21 cellular contexts compared by ENCODE assay signal in the genomic region with DNA sequence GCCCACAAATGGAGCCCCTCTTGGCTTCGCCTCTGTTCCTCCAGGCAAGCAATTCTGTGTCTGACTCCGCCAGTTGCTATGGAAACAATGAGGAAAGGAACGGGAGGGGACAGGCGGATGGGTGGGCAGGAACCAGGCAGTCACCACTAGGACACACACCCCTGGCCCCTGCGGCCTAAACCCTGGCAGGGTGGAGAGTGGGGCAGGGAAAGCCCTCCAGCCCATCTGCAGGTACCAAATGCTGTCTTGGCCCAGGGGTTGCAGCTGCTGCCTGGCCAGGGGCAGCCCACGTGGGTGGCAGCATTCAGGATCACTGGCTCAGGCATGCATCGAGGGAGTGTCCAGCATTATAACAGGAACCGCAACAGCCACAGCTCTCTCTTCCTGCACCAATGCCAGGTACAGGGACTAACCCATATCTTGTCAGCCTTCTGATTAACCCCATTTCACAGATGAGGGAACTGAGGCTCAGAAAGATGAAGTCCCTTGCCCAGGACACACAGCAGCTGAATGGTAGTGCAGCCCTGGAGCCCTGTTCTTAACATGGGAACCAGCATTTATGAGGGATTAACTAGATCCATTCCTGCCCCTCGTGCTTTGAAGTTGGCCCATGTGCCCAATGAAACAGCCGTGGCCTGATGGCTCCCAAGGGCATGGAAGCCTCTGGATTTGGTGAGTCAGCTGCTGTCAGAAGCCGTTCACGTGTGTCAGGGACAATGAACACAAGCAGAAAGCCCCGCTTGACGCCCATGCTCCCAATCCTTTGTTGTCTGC.
A peak's percentile ranks its signal among the peaks of the same experiment; 100 is the strongest.
DNase-seq lines count a peak whose midpoint lies in the region; ATAC-seq, FAIRE-seq and TF ChIP-seq lines count a peak whose summit lies in the region.
"Had no signal": no experiment of that assay in that cellular context is flagged by ENCODE, and none has a peak within 500 bp of the region (broad histone marks: within the 10 kb centered on the region; RNA-seq: fewer than 3 reads in every experiment).

No MANE protein-coding gene starts in this region.

- WGBS in heart left ventricle, 4 donors, result 64 to 71% (median 67%) methylated on average over 12 to 14 of the region's 14 CpGs
- WGBS in spleen, 5 donors, result 59 to 78% (median 68%) methylated on average over 14 of the region's 14 CpGs
- 73% methylated on average over 14 of the region's 14 CpGs for WGBS in mesenchymal stem cell

- no peak overlapping the region for H3K18ac ChIP-seq in mesenchymal stem cell (ENCODE audit: low read depth in 1 of 2, low read length in 2 of 2)

- ATAC-seq in heart left ventricle (peak in 1 of 4 donors; percentile 28), left cardiac atrium (no peak)
- ATAC-seq: activated naive CD8-positive, alpha-beta T cell treated with anti-CD3 and anti-CD28 coated beads, Interleukin-2, amount 50 U/mL, for 24 hours; mucosa of descending colon; sciatic nerve had no signal

- no peak for FAIRE-seq in HTR-8/SVneo (lab: Jason Lieb, UNC)

- no peak overlapping the region for H2BK120ac ChIP-seq in mesenchymal stem cell (ENCODE audit: low read depth, low read length)

- no peaks in the 10 kb centered on the region for H3K36me3 Mint-ChIP-seq in HFFc6 (ENCODE audit: low read depth)

- H3K14ac ChIP-seq in mesenchymal stem cell (ENCODE audit: low read length in 2 of 2), result peak overlapping the region in 1 of 2 experiments; percentile 64

- H2BK12ac ChIP-seq in mesenchymal stem cell (ENCODE audit: low read length in 2 of 2), result peak overlapping the region in 1 of 2 experiments; percentile 76

- no peak overlapping the region for H2AFZ ChIP-seq in mesenchymal stem cell (ENCODE audit: low read depth, low read length)

- H3K27me3 ChIP-seq in heart left ventricle, result no peaks in the 10 kb centered on the region
- H3K27me3 ChIP-seq in spleen (replicated peaks in 1 of 7), result no peaks in the 10 kb centered on the region
- peaks cover 5 to 27% of the 10 kb centered on the region in 2 experiments for H3K27me3 ChIP-seq in mesenchymal stem cell (ENCODE audit: control insufficient read depth in 1 of 2, insufficient read depth in 1 of 2, low read length in 2 of 2)
- H3K27me3 ChIP-seq: cardiac muscle cell, vagina had no signal

- H3K4me2 ChIP-seq in mesenchymal stem cell (ENCODE audit: low read length, poor library complexity, severe bottlenecking), result no peak overlapping the region

- peaks cover 13% of the 10 kb centered on the region for H3K4me1 Mint-ChIP-seq in HFFc6 (ENCODE audit: low read depth)

- TF ChIP-seq POLR2A in heart left ventricle (IDR thresholded peaks at IDR 0.05), result no peak
- TF ChIP-seq POLR2A in spleen (IDR thresholded peaks at IDR 0.05), result no peak

- no peak overlapping the region for H3K4ac ChIP-seq in mesenchymal stem cell (ENCODE audit: low read depth in 1 of 2, low read length in 2 of 2)

- H2AK5ac ChIP-seq in mesenchymal stem cell (ENCODE audit: low read length, severe bottlenecking), result no peak overlapping the region

- H4K8ac ChIP-seq in mesenchymal stem cell (ENCODE audit: low read length), result no peak overlapping the region

- DNase-seq in heart left ventricle (peak in 1 of 5 donors; percentile 21), left cardiac atrium (no peak), SK-N-DZ (ENCODE audit: low spot score) (peak; percentile 63), islet precursor cell (peak; percentile 57), spleen (peak; percentile 71), mesenchymal stem cell (no peak), HTR-8/SVneo (ENCODE audit: insufficient read length, low spot score) (no peak), HFFc6 (no peak)
- DNase-seq: activated CD8-positive, alpha-beta memory T cell treated with anti-CD3 and anti-CD28 coated beads for 24 hours; activated naive CD8-positive, alpha-beta T cell treated with anti-CD3 and anti-CD28 coated beads, Interleukin-2, amount 50 U/mL, for 24 hours; effector CD4-positive, alpha-beta T cell; NCI-H1436 treated with DMSO at 0.1 percent for 48 hours; NCI-H446 treated with DMSO at 0.1 percent for 48 hours; occipital lobe; SHP77 treated with DMSO at 0.1 percent for 48 hours; stimulated activated CD4-positive, alpha-beta T cell treated with anti-CD3 and anti-CD28 coated beads, Interleukin-1b, Interleukin-23, amount 100 ng/mL, for 48 hours had no signal

- H3K4me3 ChIP-seq in heart left ventricle (no peak overlapping the region), spleen (no peak overlapping the region), mesenchymal stem cell (ENCODE audit: insufficient read depth in 1 of 2, low read depth in 1 of 2, low read length in 2 of 2) (no peak overlapping the region)
- H3K4me3 ChIP-seq: cardiac muscle cell, mucosa of descending colon, vagina had no signal

- no peak overlapping the region for H3K23ac ChIP-seq in mesenchymal stem cell (ENCODE audit: low read length in 2 of 2)

- no peak overlapping the region for H2BK5ac ChIP-seq in mesenchymal stem cell (ENCODE audit: low read depth, low read length, poor library complexity, severe bottlenecking)

- no peak overlapping the region for H3K27ac Mint-ChIP-seq in HFFc6
- H3K27ac Mint-ChIP-seq: activated naive CD8-positive, alpha-beta T cell treated with anti-CD3 and anti-CD28 coated beads, Interleukin-2, amount 50 U/mL, for 24 hours; T-helper 1 cell treated with Interleukin-12 subunit alpha and Interleukin-12 subunit beta and Interleukin-4 antibody, amounts not matched to agents 30 μg/mL and 1 μg/mL, for 36 hours had no signal

- no peaks in the 10 kb centered on the region for H3K79me1 ChIP-seq in mesenchymal stem cell (replicated peaks; ENCODE audit: low read length, poor library complexity, severe bottlenecking)

- H3K4me1 ChIP-seq in heart left ventricle, result peaks cover 0 to 49% (median 28%) of the 10 kb centered on the region in 12 donors
- peaks cover 28 to 86% (median 60%) of the 10 kb centered on the region in 6 donors for H3K4me1 ChIP-seq in spleen
- peaks cover 20% of the 10 kb centered on the region for H3K4me1 ChIP-seq in mesenchymal stem cell (ENCODE audit: control insufficient read depth, insufficient read depth, low read depth, low read length)

- no peak overlapping the region for H3K4me3 Mint-ChIP-seq in HFFc6
- H3K4me3 Mint-ChIP-seq: activated naive CD8-positive, alpha-beta T cell treated with anti-CD3 and anti-CD28 coated beads, Interleukin-2, amount 50 U/mL, for 24 hours; T-helper 1 cell treated with Interleukin-12 subunit alpha and Interleukin-12 subunit beta and Interleukin-4 antibody, amounts not matched to agents 30 μg/mL and 1 μg/mL, for 36 hours had no signal

- no peak overlapping the region for H4K91ac ChIP-seq in mesenchymal stem cell (ENCODE audit: low read length)

- H3K9me3 ChIP-seq in heart left ventricle, result no peaks in the 10 kb centered on the region
- H3K9me3 ChIP-seq in spleen, result no peaks in the 10 kb centered on the region
- H3K9me3 ChIP-seq in mesenchymal stem cell (ENCODE audit: control insufficient read depth, low read length), result no peaks in the 10 kb centered on the region
- H3K9me3 ChIP-seq: mucosa of descending colon, vagina had no signal

- no peak overlapping the region for H2BK15ac ChIP-seq in mesenchymal stem cell (ENCODE audit: low read depth, poor library complexity, severe bottlenecking)

- no peak overlapping the region for H3K9ac ChIP-seq in mesenchymal stem cell (ENCODE audit: low read length)

- intact Hi-C loops in heart left ventricle (cut with DNase I), result no loop called here
- intact Hi-C loops in left cardiac atrium (cut with DNase I), result no loop called here
- intact Hi-C loops in spleen (cut with DNase I; ENCODE audit: low total_unique reads), result no loop called here

- H3K36me3 ChIP-seq in heart left ventricle (no peaks in the 10 kb centered on the region), spleen (peaks cover 0 to 46% (median 1%) of the 10 kb centered on the region in 6 donors), mesenchymal stem cell (ENCODE audit: control insufficient read depth in 1 of 2, insufficient read depth in 2 of 2, low read depth in 1 of 2, low read length in 2 of 2) (peaks cover 0 to 3% of the 10 kb centered on the region in 2 experiments)
- H3K36me3 ChIP-seq: cardiac muscle cell, vagina had no signal

- peaks cover 9% of the 10 kb centered on the region for H3K27me3 Mint-ChIP-seq in HFFc6 (ENCODE audit: insufficient read depth)
- H3K27me3 Mint-ChIP-seq: activated naive CD8-positive, alpha-beta T cell treated with anti-CD3 and anti-CD28 coated beads, Interleukin-2, amount 50 U/mL, for 24 hours had no signal

- H3K9me3 Mint-ChIP-seq in HFFc6, result no peaks in the 10 kb centered on the region
- H3K9me3 Mint-ChIP-seq: activated naive CD8-positive, alpha-beta T cell treated with anti-CD3 and anti-CD28 coated beads, Interleukin-2, amount 50 U/mL, for 24 hours; T-helper 1 cell treated with Interleukin-12 subunit alpha and Interleukin-12 subunit beta and Interleukin-4 antibody, amounts not matched to agents 30 μg/mL and 1 μg/mL, for 36 hours had no signal

- TF ChIP-seq CTCF in heart left ventricle (IDR thresholded peaks at IDR 0.05) (no peak), spleen (IDR thresholded peaks at IDR 0.05 in 8 of 11, conservative IDR thresholded peaks at IDR 0.05 in 3 of 11) (peak in 1 of 11 experiments; percentile 11), HFFc6 (IDR thresholded peaks at IDR 0.05) (no peak)

- H3K27ac ChIP-seq in heart left ventricle (peak overlapping the region in 9 of 12 donors; percentile 6 to 81 (median 56)), spleen (peak overlapping the region in 3 of 8 donors; percentile 32 to 62 (median 59)), mesenchymal stem cell (ENCODE audit: low read length, poor library complexity, severe bottlenecking) (no peak overlapping the region)
- H3K27ac ChIP-seq: vagina had no signal

Comparison
In these comparisons a context has a peak if more than half of its experiments do, and no peak if none do; other contexts are left out.
1. DNase-seq: peak in SK-N-DZ (single experiment), islet precursor cell (single experiment) and spleen (single experiment); none in left cardiac atrium (single experiment), mesenchymal stem cell (single experiment), HTR-8/SVneo (single experiment) and HFFc6 (single experiment).